In genomic region chr3:122392868-122393844, GRCh38 we compare ENCODE assay signal across 8 cellular contexts. TPM values are rescaled to one million over a fixed set of nuclear protein-coding genes. Genes with fewer than 3 reads are reported as not detected.
DNase-seq lines count a peak whose midpoint lies in the region; ATAC-seq and TF ChIP-seq lines count a peak whose summit lies in the region.

No MANE protein-coding gene starts in this region.

- no peak overlapping the region for H3K4me3 Mint-ChIP-seq in endothelial cell (ENCODE audit: unreplicated experiment)
- H3K4me3 Mint-ChIP-seq in naive thymus-derived CD8-positive, alpha-beta T cell: no peak overlapping the region

- POLR2A ChIA-PET in naive thymus-derived CD8-positive, alpha-beta T cell (lab: Charles Lee): interaction anchor here (0.7 to 3.2 kb wide), 2 partner anchors 9 to 171 kb away, joined by 3 to 23 read pairs; partner anchors contain the start of genes FAM162A and MIX23

- peak; percentile 52 to 56 for ATAC-seq in naive thymus-derived CD8-positive, alpha-beta T cell
- ATAC-seq in HG03442 (IDR thresholded peaks at IDR 0.05; ENCODE audit: unreplicated experiment) (no peak), HG03378 (IDR thresholded peaks at IDR 0.05; ENCODE audit: unreplicated experiment) (no peak)

- H3K36me3 Mint-ChIP-seq in endothelial cell (ENCODE audit: low read depth, unreplicated experiment): no peaks in the 10 kb centered on the region
- peaks cover 0 to 25% (median 0%) of the 10 kb centered on the region in 3 donors for H3K36me3 Mint-ChIP-seq in naive thymus-derived CD8-positive, alpha-beta T cell

- H3K27ac Mint-ChIP-seq in endothelial cell (ENCODE audit: unreplicated experiment): no peak overlapping the region
- peak overlapping the region in 1 of 10 donors; percentile 43 for H3K27ac Mint-ChIP-seq in naive thymus-derived CD8-positive, alpha-beta T cell

- H3K4me1 Mint-ChIP-seq in endothelial cell (ENCODE audit: unreplicated experiment): no peaks in the 10 kb centered on the region
- peaks cover 6 to 15% (median 10%) of the 10 kb centered on the region in 4 donors for H3K4me1 Mint-ChIP-seq in naive thymus-derived CD8-positive, alpha-beta T cell

- peaks cover 3% of the 10 kb centered on the region for H3K27me3 Mint-ChIP-seq in endothelial cell (ENCODE audit: unreplicated experiment)
- no peaks in the 10 kb centered on the region for H3K27me3 Mint-ChIP-seq in naive thymus-derived CD8-positive, alpha-beta T cell

- H3K9me3 Mint-ChIP-seq in endothelial cell (ENCODE audit: unreplicated experiment): no peaks in the 10 kb centered on the region
- H3K9me3 Mint-ChIP-seq in naive thymus-derived CD8-positive, alpha-beta T cell: no peaks in the 10 kb centered on the region

- peak; percentile 15 to 55 (median 22) for DNase-seq in NCI-H1417 (lab: John Stamatoyannopoulos, UW)
- DNase-seq in NCI-H1417 treated with DMSO at 0.1 percent for 48 hours (lab: John Stamatoyannopoulos, UW): no peak
- DNase-seq in Kasumi-1 (lab: John Stamatoyannopoulos, UW): peak; percentile 75 to 87
- peak; percentile 8 for DNase-seq in SIG-M5 (lab: John Stamatoyannopoulos, UW)
- peak; percentile 8 for DNase-seq in endothelial cell (ENCODE audit: low spot score)
- DNase-seq in naive thymus-derived CD8-positive, alpha-beta T cell: peak in 5 of 10 donors; percentile 9 to 60 (median 46)

- peak; percentile 80 for TF ChIP-seq CTCF in endothelial cell (IDR thresholded peaks at IDR 0.05; ENCODE audit: unreplicated experiment)

RNA-seq across cellular contexts. Expression of gene FAM162A, which starts 9.2 kb away (rescaled TPM):
- total RNA-seq in endothelial cell (ENCODE audit: unreplicated experiment): 22.5 TPM
- 10 to 100 TPM; 31.3 to 35.8 TPM for total RNA-seq in naive thymus-derived CD8-positive, alpha-beta T cell
- 100 to 1,000 TPM; 114 to 132 (median 131) TPM for polyA plus RNA-seq in naive thymus-derived CD8-positive, alpha-beta T cell

RNA-seq across cellular contexts. Expression of gene MIX23, which starts 10.1 kb away (rescaled TPM):
- total RNA-seq in endothelial cell (ENCODE audit: unreplicated experiment): 33.2 TPM
- 10 to 100 TPM; 22.4 to 35.1 TPM for total RNA-seq in naive thymus-derived CD8-positive, alpha-beta T cell
- polyA plus RNA-seq in naive thymus-derived CD8-positive, alpha-beta T cell: 10 to 100 TPM; 17.1 to 28.2 (median 23.5) TPM

RNA-seq across cellular contexts. Expression of gene WDR5B, which starts 22.7 kb away (rescaled TPM):
- 3.1 TPM for total RNA-seq in endothelial cell (ENCODE audit: unreplicated experiment)
- total RNA-seq in naive thymus-derived CD8-positive, alpha-beta T cell: 10 to 100 TPM; 12.3 to 12.7 TPM
- 1 to 10 TPM; 1.2 to 2.2 (median 1.7) TPM for polyA plus RNA-seq in naive thymus-derived CD8-positive, alpha-beta T cell

Comparison
In these comparisons a context has a peak if more than half of its experiments do, and no peak if none do; other contexts are left out.
1. ATAC-seq: peak in naive thymus-derived CD8-positive, alpha-beta T cell (2 of 2); none in HG03442 (single experiment) and HG03378 (single experiment).